In the genomic region with DNA sequence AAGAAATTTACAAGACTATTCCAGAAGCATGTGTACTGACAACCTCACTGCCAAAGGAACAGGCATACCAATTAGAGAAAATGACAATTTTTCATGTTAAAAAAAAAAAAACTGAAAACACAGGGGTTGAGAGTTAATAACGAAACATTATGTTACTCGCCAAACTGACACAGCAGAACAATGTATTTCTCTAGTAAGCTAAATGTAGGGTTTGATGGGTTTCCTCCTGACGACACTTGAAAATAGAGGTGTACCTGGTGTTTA, we compare ENCODE assay signal across 8 cellular contexts. TPM values are rescaled to one million over a fixed set of nuclear protein-coding genes. Genes with fewer than 3 reads are reported as not detected.
DNase-seq lines count a peak whose midpoint lies in the region; ATAC-seq and TF ChIP-seq lines count a peak whose summit lies in the region.

No MANE protein-coding gene starts in this region.

- H3K4me1 ChIP-seq in heart left ventricle (peaks cover 0 to 54% (median 32%) of the 10 kb centered on the region in 12 donors), mesendoderm (ENCODE audit: control insufficient read depth, low read depth, low read length) (peaks cover 2% of the 10 kb centered on the region), upper lobe of right lung (peaks cover 42% of the 10 kb centered on the region)

- no peak for TF ChIP-seq POLR2A in heart left ventricle (IDR thresholded peaks at IDR 0.05)

- H4K5ac ChIP-seq in mesendoderm (ENCODE audit: low read length), result no peak overlapping the region

- H3K79me2 ChIP-seq in mesendoderm (ENCODE audit: control insufficient read depth, insufficient read depth, low read length), result peaks cover 33% of the 10 kb centered on the region

- H3K4me3 ChIP-seq in heart left ventricle (peak overlapping the region; percentile 28 to 99 (median 94)), brain microvascular endothelial cell (ENCODE audit: low read depth, low read length) (peak overlapping the region; percentile 98), mesendoderm (ENCODE audit: low read length) (peak overlapping the region; percentile 67), upper lobe of right lung (peak overlapping the region; percentile 74)

- no peaks in the 10 kb centered on the region for H3K9me3 ChIP-seq in heart left ventricle
- no peaks in the 10 kb centered on the region for H3K9me3 ChIP-seq in upper lobe of right lung

- TF ChIP-seq CTCF in heart left ventricle (IDR thresholded peaks at IDR 0.05) (no peak), brain microvascular endothelial cell (IDR thresholded peaks at IDR 0.05; ENCODE audit: low read depth, low read length, missing control alignments) (no peak), upper lobe of right lung (IDR thresholded peaks at IDR 0.05) (no peak)

- H2BK15ac ChIP-seq in mesendoderm (replicated peaks; ENCODE audit: low read depth), result no peak overlapping the region

- no peak overlapping the region for H2BK5ac ChIP-seq in mesendoderm (ENCODE audit: low read length)

- H3K27ac ChIP-seq in heart left ventricle, result peak overlapping the region in 11 of 12 donors; percentile 54 to 99 (median 97)
- peak overlapping the region; percentile 98 for H3K27ac ChIP-seq in brain microvascular endothelial cell
- no peak overlapping the region for H3K27ac ChIP-seq in mesendoderm (ENCODE audit: low read depth, low read length)
- H3K27ac ChIP-seq in upper lobe of right lung, result peak overlapping the region; percentile 95

- H3K18ac ChIP-seq in mesendoderm (ENCODE audit: low read length), result no peak overlapping the region

- H3K23ac ChIP-seq in mesendoderm (ENCODE audit: low read length), result no peak overlapping the region

- H3K9ac ChIP-seq in mesendoderm (ENCODE audit: low read length), result peak overlapping the region; percentile 88

- ATAC-seq in heart left ventricle (no peak), Right ventricle myocardium inferior (no peak), upper lobe of right lung (no peak), HG02973 (IDR thresholded peaks at IDR 0.05; ENCODE audit: unreplicated experiment) (no peak)

- in situ Hi-C loops in brain microvascular endothelial cell (cut with HindIII; ENCODE audit: low pct_ligation_motif_present, low sequenced_read_pairs), result no loop called here

- H3K4ac ChIP-seq in mesendoderm (ENCODE audit: low read depth, low read length), result no peak overlapping the region

- 1% methylated on average over 3 of the region's 3 CpGs for WGBS in heart left ventricle, 4 donors
- WGBS in mesendoderm (ENCODE audit: extremely low coverage, insufficient coverage, low lambda C conversion rate), result no CpG with 5 or more reads among the region's 3 CpGs

- no peak for DNase-seq in heart left ventricle
- DNase-seq in Right ventricle myocardium inferior (ENCODE audit: missing footprints), result no peak
- DNase-seq in brain microvascular endothelial cell, result no peak
- no peak for DNase-seq in mesendoderm
- DNase-seq in upper lobe of right lung, result no peak
- DNase-seq in stimulated activated CD4-positive, alpha-beta T cell treated with anti-CD3 and anti-CD28 coated beads, Interleukin-2, amount 100 ng/mL, for 24 hours, result no peak
- no peak for DNase-seq in DMS53 treated with DMSO at 0.1 percent for 48 hours (lab: John Stamatoyannopoulos, UW; ENCODE audit: unreplicated experiment)

- H3K27me3 ChIP-seq in heart left ventricle (no peaks in the 10 kb centered on the region), brain microvascular endothelial cell (replicated peaks) (no peaks in the 10 kb centered on the region), mesendoderm (ENCODE audit: insufficient read depth, low read length, poor library complexity) (no peaks in the 10 kb centered on the region), upper lobe of right lung (no peaks in the 10 kb centered on the region)

- intact Hi-C loops in heart left ventricle (cut with DNase I) (loop anchor here in 9 of 10 donors (1.0 to 10.0 kb wide), 6 partner anchors 50 to 71 kb away; a partner anchor contains a TSS), Right ventricle myocardium inferior (cut with DNase I) (loop anchor here (1.0 to 10.0 kb wide), 2 partner anchors 50 to 121 kb away; a partner anchor contains a TSS), upper lobe of right lung (cut with DNase I) (no loop called here)

- H3K79me1 ChIP-seq in mesendoderm (ENCODE audit: low read length), result peaks cover 3% of the 10 kb centered on the region

- H3K36me3 ChIP-seq in heart left ventricle (peaks cover 0 to 1% (median 0%) of the 10 kb centered on the region in 9 donors), brain microvascular endothelial cell (replicated peaks) (no peaks in the 10 kb centered on the region), mesendoderm (ENCODE audit: control insufficient read depth, insufficient read depth, low read length) (no peaks in the 10 kb centered on the region), upper lobe of right lung (no peaks in the 10 kb centered on the region)

- H3K4me2 ChIP-seq in mesendoderm (ENCODE audit: low read length), result peak overlapping the region; percentile 71

- H2BK120ac ChIP-seq in mesendoderm (ENCODE audit: low read depth, low read length), result no peak overlapping the region

- H2AK5ac ChIP-seq in mesendoderm (ENCODE audit: low read length), result peak overlapping the region; percentile 37

- H3K56ac ChIP-seq in mesendoderm (ENCODE audit: low read length), result peak overlapping the region; percentile 68

- H4K8ac ChIP-seq in mesendoderm (ENCODE audit: low read depth, low read length), result no peak overlapping the region

RNA-seq across cellular contexts. Expression of a gene that starts 0.6 kb away (rescaled TPM):
- total RNA-seq in heart left ventricle, result 10 to 100 TPM; 71.8 to 87.1 (median 77.3) TPM
- 10 to 100 TPM; 28.6 to 70.0 TPM for polyA plus RNA-seq in heart left ventricle
- total RNA-seq in Right ventricle myocardium inferior, result 85.0 TPM
- polyA plus RNA-seq in mesendoderm (2013, experiment 1 of 2), result 72.2 TPM
- 73.5 TPM for polyA plus RNA-seq in mesendoderm (2013, experiment 2 of 2)
- total RNA-seq in upper lobe of right lung, result 64.2 TPM

RNA-seq across cellular contexts. Expression of a gene that starts 50.5 kb away (rescaled TPM):
- total RNA-seq in heart left ventricle (100 to 1,000 TPM in 2 of 9 donors, 10 to 100 TPM in 7; 70.8 to 126 (median 87.6) TPM), Right ventricle myocardium inferior (65.5 TPM), upper lobe of right lung (102 TPM)
- 10 to 100 TPM; 13.0 to 57.4 TPM for polyA plus RNA-seq in heart left ventricle
- polyA plus RNA-seq in mesendoderm (2013, experiment 1 of 2), result 150 TPM
- polyA plus RNA-seq in mesendoderm (2013, experiment 2 of 2), result 151 TPM
